ENCODE assay signal across 31 cellular contexts in the genomic region with DNA sequence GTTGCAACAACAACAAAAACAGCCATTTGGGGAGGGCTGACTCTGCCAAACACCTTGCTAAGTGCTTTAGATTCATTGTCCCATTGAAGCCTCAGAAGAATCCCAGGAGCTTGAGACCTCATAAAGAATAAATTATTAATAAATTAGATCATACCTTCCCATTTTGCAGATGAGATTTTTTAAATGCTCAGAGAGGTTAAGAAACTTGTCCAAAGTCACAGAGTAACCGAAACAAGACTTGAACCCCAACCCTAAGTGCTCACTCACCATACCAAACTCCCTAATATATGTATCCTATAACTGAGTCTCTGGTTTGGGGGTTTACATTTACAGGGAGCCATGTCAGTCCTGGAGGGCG. TPM values are rescaled to one million over a fixed set of nuclear protein-coding genes. Genes with fewer than 3 reads are reported as not detected.
DNase-seq lines count a peak whose midpoint lies in the region; ATAC-seq and TF ChIP-seq lines count a peak whose summit lies in the region.
"Had no signal": no experiment of that assay in that cellular context is flagged by ENCODE, and none has a peak within 500 bp of the region (broad histone marks: within the 10 kb centered on the region; RNA-seq: fewer than 3 reads in every experiment).

No MANE protein-coding gene starts in this region.

- no TSS peak for BruUV-seq in HCT116 (replicated peaks; lab: Mats Ljungman, UMichigan)
- no TSS peak for BruUV-seq in MCF 10A (replicated peaks; lab: Mats Ljungman, UMichigan)

- ATAC-seq in HCT116 (no peak), RWPE2 (ENCODE audit: low read depth) (no peak), HG03135 (IDR thresholded peaks at IDR 0.05; ENCODE audit: unreplicated experiment) (no peak), GM21515 (IDR thresholded peaks at IDR 0.05; ENCODE audit: unreplicated experiment) (no peak)
- ATAC-seq: activated naive CD8-positive, alpha-beta T cell treated with anti-CD3 and anti-CD28 coated beads, Interleukin-2, amount 50 U/mL, for 24 hours; activated T-cell treated with anti-CD3 and anti-CD28 coated beads, Interleukin-2, amount 50 U/mL, for 4 hours had no signal

- H3K36me3 Mint-ChIP-seq in activated T-helper 2 cell treated with anti-CD3 and anti-CD28 coated beads, Interferon-gamma antibody, Interleukin-2, Interleukin-4, amounts not matched to agents 10 μg/mL and 5 μg/mL and 100 μg/mL, durations not matched to agents 14 hours and 24 hours and 36 hours (ENCODE audit: low read depth), result no peaks in the 10 kb centered on the region
- H3K36me3 Mint-ChIP-seq in MCF 10A (ENCODE audit: insufficient read depth, unreplicated experiment), result no peaks in the 10 kb centered on the region

- H2BK12ac ChIP-seq in trophoblast cell (ENCODE audit: low read length), result peak overlapping the region; percentile 92

- no peaks in the 10 kb centered on the region for H3K9me2 ChIP-seq in HCT116 (ENCODE audit: insufficient read depth)
- no peaks in the 10 kb centered on the region for H3K9me2 ChIP-seq in hepatocyte (replicated peaks; ENCODE audit: insufficient read depth)

- peak overlapping the region; percentile 93 for H2BK5ac ChIP-seq in trophoblast cell (ENCODE audit: low read depth, low read length, poor library complexity)

- H4K20me1 ChIP-seq in HCT116 (ENCODE audit: insufficient read depth), result no peaks in the 10 kb centered on the region
- no peaks in the 10 kb centered on the region for H4K20me1 ChIP-seq in hepatocyte (ENCODE audit: insufficient read depth, poor library complexity, severe bottlenecking)
- H4K20me1 ChIP-seq: BLaER1 had no signal

- H2AK5ac ChIP-seq in trophoblast cell (ENCODE audit: low read length), result peak overlapping the region; percentile 50

- H3K36me3 ChIP-seq in HCT116 (ENCODE audit: control insufficient read depth in 1 of 2, insufficient read depth in 2 of 2, low read length in 2 of 2) (no peaks in the 10 kb centered on the region), RWPE2 (ENCODE audit: low read depth) (peaks cover 3% of the 10 kb centered on the region; the same call in 1 of the 2 replicates), hepatocyte (replicated peaks; ENCODE audit: insufficient read depth, low read depth) (no peaks in the 10 kb centered on the region), trophoblast cell (ENCODE audit: control insufficient read depth in 1 of 2, insufficient read depth in 2 of 2, low read length in 2 of 2) (peaks cover 13 to 16% of the 10 kb centered on the region in 2 experiments)
- H3K36me3 ChIP-seq: BLaER1, heart left ventricle, Peyer's patch had no signal

- no peaks in the 10 kb centered on the region for H3K79me2 ChIP-seq in HCT116 (ENCODE audit: insufficient read depth, low read length)
- peaks cover 11% of the 10 kb centered on the region for H3K79me2 ChIP-seq in hepatocyte
- peaks cover 16% of the 10 kb centered on the region for H3K79me2 ChIP-seq in trophoblast cell (ENCODE audit: control insufficient read depth, insufficient read depth, low read length, poor library complexity)

- peak overlapping the region; percentile 57 for H4K8ac ChIP-seq in trophoblast cell (ENCODE audit: low read depth, low read length)

- no peaks in the 10 kb centered on the region for H3K27me3 ChIP-seq in HCT116 (ENCODE audit: insufficient read depth, low read length)
- H3K27me3 ChIP-seq in RWPE2 (ENCODE audit: insufficient read depth, poor library complexity, severe bottlenecking), result no peaks in the 10 kb centered on the region
- no peaks in the 10 kb centered on the region for H3K27me3 ChIP-seq in hepatocyte
- H3K27me3 ChIP-seq in trophoblast cell (ENCODE audit: insufficient read depth, low read length), result no peaks in the 10 kb centered on the region
- H3K27me3 ChIP-seq: BLaER1, Peyer's patch had no signal

- H2AFZ ChIP-seq in HCT116 (ENCODE audit: low read depth, low read length, poor library complexity, severe bottlenecking), result no peak overlapping the region
- no peak overlapping the region for H2AFZ ChIP-seq in hepatocyte
- H2AFZ ChIP-seq in trophoblast cell (ENCODE audit: insufficient read depth, low read length, poor library complexity), result no peak overlapping the region

- no peaks in the 10 kb centered on the region for H3K9me3 Mint-ChIP-seq in activated T-helper 2 cell treated with anti-CD3 and anti-CD28 coated beads, Interferon-gamma antibody, Interleukin-2, Interleukin-4, amounts not matched to agents 10 μg/mL and 5 μg/mL and 100 μg/mL, durations not matched to agents 14 hours and 24 hours and 36 hours
- H3K9me3 Mint-ChIP-seq in MCF 10A (ENCODE audit: unreplicated experiment), result no peaks in the 10 kb centered on the region
- H3K9me3 Mint-ChIP-seq: activated naive CD8-positive, alpha-beta T cell treated with anti-CD3 and anti-CD28 coated beads, Interleukin-2, amount 50 U/mL, for 24 hours; activated T-cell treated with anti-CD3 and anti-CD28 coated beads, Interleukin-2, amount 50 U/mL, for 4 hours; dendritic cell treated with granulocyte-macrophage colony-stimulating factor and Interleukin-4, amounts not matched to agents 40 ng/mL and 50 ng/mL, for 4 days; stimulated activated naive CD8-positive, alpha-beta T cell treated with anti-CD3 and anti-CD28 coated beads, Interleukin-15, Interleukin-2, amounts not matched to agents 100 ng/mL and 50 ng/mL, for 24 hours had no signal

- DNase-seq in HCT116 (ENCODE audit: low read depth, low spot score) (no peak), RWPE2 (ENCODE audit: low spot score) (no peak), hepatocyte (ENCODE audit: low spot score) (no peak), trophoblast cell (no peak), MCF 10A (ENCODE audit: unreplicated experiment) (no peak)
- no peak for DNase-seq in activated T-helper 2 cell treated with anti-CD3 and anti-CD28 coated beads, Interferon-gamma antibody, Interleukin-2, Interleukin-4, amounts not matched to agents 10 μg/mL and 5 μg/mL and 100 μg/mL, durations not matched to agents 14 hours and 24 hours and 36 hours (ENCODE audit: low spot score)
- DNase-seq: activated CD4-positive, alpha-beta T cell treated with anti-CD3 and anti-CD28 coated beads, Interleukin-2, amount 50 U/mL, for 1 hour; activated naive CD8-positive, alpha-beta T cell treated with anti-CD3 and anti-CD28 coated beads, Interleukin-2, amount 50 U/mL, for 24 hours; activated T-cell treated with anti-CD3 and anti-CD28 coated beads, Interleukin-2, amount 50 U/mL, for 4 hours; central memory CD4-positive, alpha-beta T cell; DMS53; heart left ventricle; Karpas-422; NCI-H187; NCI-H526; occipital lobe; T1000 had no signal

- H3K27ac ChIP-seq in HCT116 (ENCODE audit: low read depth, low read length) (peak overlapping the region; percentile 26; the same call in 1 of the 2 replicates), RWPE2 (ENCODE audit: poor library complexity, severe bottlenecking) (peak overlapping the region; percentile 85), hepatocyte (peak overlapping the region; percentile 100), trophoblast cell (ENCODE audit: low read depth, low read length) (peak overlapping the region; percentile 98)
- H3K27ac ChIP-seq: BLaER1, heart left ventricle had no signal

- WGBS in hepatocyte (ENCODE audit: low lambda C conversion rate, missing lambda C conversion rate), result 63% methylated on average over 2 of the region's 2 CpGs
- WGBS in trophoblast cell (ENCODE audit: extremely low coverage, insufficient coverage, insufficient read length), result no CpG with 5 or more reads among the region's 2 CpGs

- no peaks in the 10 kb centered on the region for H3K27me3 Mint-ChIP-seq in activated T-helper 2 cell treated with anti-CD3 and anti-CD28 coated beads, Interferon-gamma antibody, Interleukin-2, Interleukin-4, amounts not matched to agents 10 μg/mL and 5 μg/mL and 100 μg/mL, durations not matched to agents 14 hours and 24 hours and 36 hours (ENCODE audit: low read depth)
- H3K27me3 Mint-ChIP-seq in MCF 10A (ENCODE audit: insufficient read depth, unreplicated experiment), result no peaks in the 10 kb centered on the region
- H3K27me3 Mint-ChIP-seq: activated naive CD8-positive, alpha-beta T cell treated with anti-CD3 and anti-CD28 coated beads, Interleukin-2, amount 50 U/mL, for 24 hours; stimulated activated naive CD8-positive, alpha-beta T cell treated with anti-CD3 and anti-CD28 coated beads, Interleukin-15, Interleukin-2, amounts not matched to agents 100 ng/mL and 50 ng/mL, for 24 hours had no signal

- H3K9me3 ChIP-seq in HCT116 (ENCODE audit: control insufficient read depth in 1 of 2, insufficient read depth in 1 of 2, low read depth in 1 of 2, low read length in 2 of 2) (no peaks in the 10 kb centered on the region), RWPE2 (ENCODE audit: severe bottlenecking) (no peaks in the 10 kb centered on the region), hepatocyte (ENCODE audit: low read depth) (no peaks in the 10 kb centered on the region), trophoblast cell (ENCODE audit: insufficient read depth, low read depth, low read length) (no peaks in the 10 kb centered on the region)
- H3K9me3 ChIP-seq: BLaER1, heart left ventricle, Peyer's patch had no signal

- H3K9ac ChIP-seq in HCT116 (ENCODE audit: low read length) (peak overlapping the region; percentile 49), trophoblast cell (ENCODE audit: low read length) (no peak overlapping the region)
- H3K9ac ChIP-seq: BLaER1 had no signal

- RAD21 ChIA-PET in HCT116 (lab: Charles Lee; ENCODE audit: low non-redundant PET in 1 of 2, low total read pairs in 2 of 2, uncharacterized antibody in 2 of 2, unreplicated experiment in 2 of 2), result no interaction called here

- no peak overlapping the region for H3K4me3 Mint-ChIP-seq in activated T-helper 2 cell treated with anti-CD3 and anti-CD28 coated beads, Interferon-gamma antibody, Interleukin-2, Interleukin-4, amounts not matched to agents 10 μg/mL and 5 μg/mL and 100 μg/mL, durations not matched to agents 14 hours and 24 hours and 36 hours (ENCODE audit: low read depth)
- H3K4me3 Mint-ChIP-seq in MCF 10A (ENCODE audit: unreplicated experiment), result no peak overlapping the region
- H3K4me3 Mint-ChIP-seq: activated naive CD8-positive, alpha-beta T cell treated with anti-CD3 and anti-CD28 coated beads, Interleukin-2, amount 50 U/mL, for 24 hours; activated T-cell treated with anti-CD3 and anti-CD28 coated beads, Interleukin-2, amount 50 U/mL, for 4 hours; dendritic cell treated with granulocyte-macrophage colony-stimulating factor and Interleukin-4, amounts not matched to agents 40 ng/mL and 50 ng/mL, for 4 days; stimulated activated naive CD8-positive, alpha-beta T cell treated with anti-CD3 and anti-CD28 coated beads, Interleukin-15, Interleukin-2, amounts not matched to agents 100 ng/mL and 50 ng/mL, for 24 hours had no signal

- H4K12ac ChIP-seq in trophoblast cell (ENCODE audit: low read depth, low read length), result no peak overlapping the region

- no peak overlapping the region for H3K23ac ChIP-seq in trophoblast cell (ENCODE audit: low read length)

- peak overlapping the region; percentile 89 for H2BK120ac ChIP-seq in trophoblast cell (ENCODE audit: insufficient read depth, low read length, poor library complexity)

- H3K14ac ChIP-seq in trophoblast cell (ENCODE audit: low read length), result peak overlapping the region; percentile 67

- H3K79me1 ChIP-seq in trophoblast cell (ENCODE audit: low read length), result peaks cover 40% of the 10 kb centered on the region

- CTCF ChIA-PET in HCT116 (lab: Charles Lee), result interaction anchor here (1.0 to 1.5 kb wide), 2 partner anchors 13 to 41 kb away, joined by 3 read pairs; no protein-coding TSS in a partner anchor
- CTCF ChIA-PET in MCF 10A (lab: Yijun Ruan, JAX), result interaction anchor here (1.4 kb wide), 1 partner anchor 14 kb away, joined by 4 read pairs; no protein-coding TSS in a partner anchor

- H3K4me1 Mint-ChIP-seq in activated T-helper 2 cell treated with anti-CD3 and anti-CD28 coated beads, Interferon-gamma antibody, Interleukin-2, Interleukin-4, amounts not matched to agents 10 μg/mL and 5 μg/mL and 100 μg/mL, durations not matched to agents 14 hours and 24 hours and 36 hours (ENCODE audit: low read depth), result no peaks in the 10 kb centered on the region
- H3K4me1 Mint-ChIP-seq in MCF 10A (ENCODE audit: insufficient read depth, unreplicated experiment), result peaks cover 26% of the 10 kb centered on the region
- H3K4me1 Mint-ChIP-seq: activated naive CD8-positive, alpha-beta T cell treated with anti-CD3 and anti-CD28 coated beads, Interleukin-2, amount 50 U/mL, for 24 hours had no signal

- peak overlapping the region; percentile 80 for H3K4me2 ChIP-seq in HCT116 (ENCODE audit: low read length)
- H3K4me2 ChIP-seq in hepatocyte, result peak overlapping the region; percentile 60
- H3K4me2 ChIP-seq in trophoblast cell (ENCODE audit: low read length), result no peak overlapping the region
- H3K4me2 ChIP-seq: BLaER1 had no signal

- no peak for TF ChIP-seq POLR2A in HCT116 (IDR thresholded peaks at IDR 0.05; ENCODE audit: borderline replicate concordance, extremely low read depth, insufficient read depth, insufficient read length)

- no peak for TF ChIP-seq RAD21 in HCT116 (IDR thresholded peaks at IDR 0.05; ENCODE audit: low read depth)

- peak overlapping the region; percentile 68 for H3K4ac ChIP-seq in trophoblast cell (ENCODE audit: low read depth, low read length)

- TF ChIP-seq CTCF in HCT116 (IDR thresholded peaks at IDR 0.05 in 2 of 3, conservative IDR thresholded peaks at IDR 0.05 in 1 of 3; ENCODE audit: borderline replicate concordance in 1 of 3, insufficient read depth in 1 of 3, low read depth in 2 of 3, low read length in 2 of 3), result no peak
- TF ChIP-seq CTCF in RWPE2 (IDR thresholded peaks at IDR 0.05; ENCODE audit: poor library complexity, severe bottlenecking), result no peak
- no peak for TF ChIP-seq CTCF in hepatocyte (IDR thresholded peaks at IDR 0.05; ENCODE audit: poor library complexity)
- no peak for TF ChIP-seq CTCF in MCF 10A (IDR thresholded peaks at IDR 0.05; ENCODE audit: unreplicated experiment)

- peak overlapping the region; percentile 86 for H4K91ac ChIP-seq in trophoblast cell (ENCODE audit: low read depth, low read length)

- peaks cover 54 to 59% of the 10 kb centered on the region in 2 experiments for H3K4me1 ChIP-seq in HCT116 (ENCODE audit: control insufficient read depth in 1 of 2, insufficient read depth in 2 of 2, low read length in 2 of 2)
- H3K4me1 ChIP-seq in RWPE2 (ENCODE audit: insufficient read depth, poor library complexity, severe bottlenecking), result peaks cover 51% of the 10 kb centered on the region
- H3K4me1 ChIP-seq in hepatocyte (ENCODE audit: insufficient read depth), result peaks cover 39% of the 10 kb centered on the region
- peaks cover 43 to 49% of the 10 kb centered on the region in 2 experiments for H3K4me1 ChIP-seq in trophoblast cell (ENCODE audit: control insufficient read depth in 1 of 2, insufficient read depth in 2 of 2, low read length in 2 of 2)
- H3K4me1 ChIP-seq: BLaER1 had no signal

- H3K4me3 ChIP-seq in HCT116 (replicated peaks in 1 of 2; ENCODE audit: low read depth in 1 of 2, low read length in 2 of 2) (peak overlapping the region in 1 of 2 experiments; percentile 35; a peak in 2 of 4 replicates), RWPE2 (ENCODE audit: severe bottlenecking) (no peak overlapping the region), hepatocyte (no peak overlapping the region), trophoblast cell (ENCODE audit: low read depth, low read length) (no peak overlapping the region)
- H3K4me3 ChIP-seq: BLaER1, heart left ventricle had no signal

- intact Hi-C loops in HCT116 (cut with micrococcal nuclease) (no loop called here), MCF 10A (cut with micrococcal nuclease) (no loop called here)
- intact Hi-C loops in activated T-helper 2 cell treated with anti-CD3 and anti-CD28 coated beads, Interferon-gamma antibody, Interleukin-2, Interleukin-4, amounts not matched to agents 10 μg/mL and 5 μg/mL and 100 μg/mL, durations not matched to agents 14 hours and 24 hours and 36 hours (cut with micrococcal nuclease), result no loop called here

- POLR2A ChIA-PET in HCT116 (lab: Charles Lee), result interaction anchor here (0.7 kb wide), 1 partner anchor 642 kb away, joined by 4 read pairs; no protein-coding TSS in a partner anchor
- POLR2A ChIA-PET in MCF 10A (lab: Yijun Ruan, JAX), result no interaction called here

- H3K27ac Mint-ChIP-seq in activated T-helper 2 cell treated with anti-CD3 and anti-CD28 coated beads, Interferon-gamma antibody, Interleukin-2, Interleukin-4, amounts not matched to agents 10 μg/mL and 5 μg/mL and 100 μg/mL, durations not matched to agents 14 hours and 24 hours and 36 hours, result no peak overlapping the region
- H3K27ac Mint-ChIP-seq in MCF 10A (ENCODE audit: low read depth, unreplicated experiment), result no peak overlapping the region
- H3K27ac Mint-ChIP-seq: activated naive CD8-positive, alpha-beta T cell treated with anti-CD3 and anti-CD28 coated beads, Interleukin-2, amount 50 U/mL, for 24 hours; dendritic cell treated with granulocyte-macrophage colony-stimulating factor and Interleukin-4, amounts not matched to agents 40 ng/mL and 50 ng/mL, for 4 days; stimulated activated naive CD8-positive, alpha-beta T cell treated with anti-CD3 and anti-CD28 coated beads, Interleukin-15, Interleukin-2, amounts not matched to agents 100 ng/mL and 50 ng/mL, for 24 hours had no signal

- H3K18ac ChIP-seq in trophoblast cell (ENCODE audit: low read length), result peak overlapping the region; percentile 86

RNA-seq across cellular contexts. Expression of a gene that starts 3.6 kb away (rescaled TPM):
- total RNA-seq in HCT116 (2021; ENCODE audit: unreplicated experiment) (10.5 TPM), hepatocyte (7.1 and 15.6 TPM in 2 replicates), MCF 10A (2022) (8.6 and 14.2 TPM in 2 replicates)
- polyA plus RNA-seq in HCT116 (2012), result 11.8 and 13.8 TPM in 2 replicates
- 20.1 and 21.6 TPM in 2 replicates for polyA plus RNA-seq in hepatocyte
- polyA plus RNA-seq in trophoblast cell (2013), result 30.0 and 35.3 TPM in 2 replicates
- total RNA-seq in activated T-helper 2 cell treated with anti-CD3 and anti-CD28 coated beads, Interferon-gamma antibody, Interleukin-2, Interleukin-4, amounts not matched to agents 10 μg/mL and 5 μg/mL and 100 μg/mL, durations not matched to agents 14 hours and 24 hours and 36 hours, result 0.32 and 0.98 TPM in 2 replicates
- total RNA-seq: myocyte, pulmonary artery endothelial cell, skeletal muscle tissue had no signal
- polyA plus RNA-seq: AG04450, heart left ventricle had no signal

RNA-seq across cellular contexts. Expression of a gene that starts 22.2 kb away (rescaled TPM):
- total RNA-seq in HCT116 (2021; ENCODE audit: unreplicated experiment) (not detected), hepatocyte (not detected in 2 replicates), MCF 10A (2022) (not detected in 2 replicates)
- not detected in 2 replicates for polyA plus RNA-seq in HCT116 (2012)
- polyA plus RNA-seq in hepatocyte, result not detected in 2 replicates
- not detected in 2 replicates for polyA plus RNA-seq in trophoblast cell (2013)
- not detected in 2 replicates for total RNA-seq in activated T-helper 2 cell treated with anti-CD3 and anti-CD28 coated beads, Interferon-gamma antibody, Interleukin-2, Interleukin-4, amounts not matched to agents 10 μg/mL and 5 μg/mL and 100 μg/mL, durations not matched to agents 14 hours and 24 hours and 36 hours
- total RNA-seq: epithelial cell of proximal tubule, G401, H7, HT1080, myocyte, occipital lobe, Peyer's patch, pulmonary artery endothelial cell, skeletal muscle tissue had no signal
- polyA plus RNA-seq: AG04450 had no signal

RNA-seq across cellular contexts. Expression of a gene that starts 32.6 kb away (rescaled TPM):
- total RNA-seq in HCT116 (2021; ENCODE audit: unreplicated experiment), result 2.0 TPM
- polyA plus RNA-seq in HCT116 (2012), result 0.62 and 0.95 TPM in 2 replicates
- total RNA-seq in hepatocyte, result 1.2 and 8.1 TPM in 2 replicates
- polyA plus RNA-seq in hepatocyte, result 3.9 and 12.9 TPM in 2 replicates
- polyA plus RNA-seq in trophoblast cell (2013), result 2.0 and 2.4 TPM in 2 replicates
- 237 and 243 TPM in 2 replicates for total RNA-seq in activated T-helper 2 cell treated with anti-CD3 and anti-CD28 coated beads, Interferon-gamma antibody, Interleukin-2, Interleukin-4, amounts not matched to agents 10 μg/mL and 5 μg/mL and 100 μg/mL, durations not matched to agents 14 hours and 24 hours and 36 hours
- not detected in 2 replicates for total RNA-seq in MCF 10A (2022)
- total RNA-seq: epithelial cell of proximal tubule, HT1080, myocyte, pulmonary artery endothelial cell, skeletal muscle tissue had no signal
- polyA plus RNA-seq: AG04450 had no signal

RNA-seq across cellular contexts. Expression of a gene that starts 43.9 kb away (rescaled TPM):
- 19.3 TPM for total RNA-seq in HCT116 (2021; ENCODE audit: unreplicated experiment)
- 20.8 and 22.3 TPM in 2 replicates for polyA plus RNA-seq in HCT116 (2012)
- total RNA-seq in hepatocyte, result 3.1 and 6.9 TPM in 2 replicates
- 17.1 and 34.0 TPM in 2 replicates for polyA plus RNA-seq in hepatocyte
- polyA plus RNA-seq in trophoblast cell (2013), result 8.1 and 8.5 TPM in 2 replicates
- total RNA-seq in activated T-helper 2 cell treated with anti-CD3 and anti-CD28 coated beads, Interferon-gamma antibody, Interleukin-2, Interleukin-4, amounts not matched to agents 10 μg/mL and 5 μg/mL and 100 μg/mL, durations not matched to agents 14 hours and 24 hours and 36 hours, result 13.1 and 14.2 TPM in 2 replicates
- total RNA-seq in MCF 10A (2022), result 17.7 and 20.3 TPM in 2 replicates

Comparison
In these comparisons a context has a peak if more than half of its experiments do, and no peak if none do; other contexts are left out.
1. H3K27ac ChIP-seq: peak in every context shown above with its lines; median percentile 100 in hepatocyte; 98 in trophoblast cell; 85 in RWPE2; 26 in HCT116.
2. RNA of a gene that starts 32.6 kb away (total RNA-seq): 237 to 243 TPM in activated T-helper 2 cell treated with anti-CD3 and anti-CD28 coated beads, Interferon-gamma antibody, Interleukin-2, Interleukin-4, amounts not matched to agents 10 μg/mL and 5 μg/mL and 100 μg/mL, durations not matched to agents 14 hours and 24 hours and 36 hours; 1.2 to 8.1 TPM in hepatocyte, 2.0 TPM in HCT116 (single experiment) and not detected in MCF 10A; every median in the first group is over 10 times any median in the second.